ENCODE assay signal across 1 cellular context in the genomic region with DNA sequence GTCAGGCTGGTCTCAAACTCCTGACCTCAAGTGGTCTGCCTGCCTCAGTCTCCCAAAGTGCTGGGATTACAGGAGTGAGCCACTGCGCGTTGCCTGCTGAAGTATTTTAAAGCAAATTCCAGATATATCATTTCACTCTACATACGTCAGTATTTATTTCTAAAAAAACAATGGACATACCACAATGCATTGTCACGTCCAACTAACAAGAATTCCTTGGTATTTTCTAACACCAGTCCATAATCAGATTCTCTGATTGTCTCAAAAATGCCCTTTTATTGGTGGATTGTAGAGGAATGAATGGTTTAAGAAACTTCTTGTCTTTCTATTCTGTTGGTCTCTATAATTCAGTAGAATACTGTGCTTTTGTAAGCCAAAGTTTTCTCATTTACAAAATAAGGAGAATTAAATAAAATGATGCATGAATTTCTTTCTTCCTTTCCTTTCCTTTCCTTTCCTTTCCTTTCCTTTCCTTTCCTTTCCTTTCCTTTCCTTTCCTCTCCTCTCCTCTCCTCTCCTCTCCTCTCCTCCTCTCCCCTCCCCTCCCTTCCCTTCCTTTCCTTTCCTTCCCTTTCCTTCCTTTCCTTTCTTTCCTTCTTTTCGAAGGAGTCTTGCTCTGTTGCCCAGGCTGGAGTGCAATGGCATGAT.
TF ChIP-seq lines count a peak whose summit lies in the region.

No MANE protein-coding gene starts in this region.

TF ChIP-seq in K562, 482 proteins besides CTCF, POLR2A, EP300 and RAD21 (continued from another document):
- TF ChIP-seq, protein P1, sequence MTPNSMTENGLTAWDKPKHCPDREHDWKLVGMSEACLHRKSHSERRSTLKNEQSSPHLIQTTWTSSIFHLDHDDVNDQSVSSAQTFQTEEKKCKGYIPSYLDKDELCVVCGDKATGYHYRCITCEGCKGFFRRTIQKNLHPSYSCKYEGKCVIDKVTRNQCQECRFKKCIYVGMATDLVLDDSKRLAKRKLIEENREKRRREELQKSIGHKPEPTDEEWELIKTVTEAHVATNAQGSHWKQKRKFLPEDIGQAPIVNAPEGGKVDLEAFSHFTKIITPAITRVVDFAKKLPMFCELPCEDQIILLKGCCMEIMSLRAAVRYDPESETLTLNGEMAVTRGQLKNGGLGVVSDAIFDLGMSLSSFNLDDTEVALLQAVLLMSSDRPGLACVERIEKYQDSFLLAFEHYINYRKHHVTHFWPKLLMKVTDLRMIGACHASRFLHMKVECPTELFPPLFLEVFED (CRISPR knock-in tag; conservative IDR thresholded peaks at IDR 0.05), result 0 out of 2 replicates have a peak, but pooled peaks have one; percentile 52
- no peak for TF ChIP-seq ATF1 (CRISPR knock-in tag; IDR thresholded peaks at IDR 0.05)
- TF ChIP-seq ATF1 (tag; IDR thresholded peaks at IDR 0.05), result no peak
- no peak for TF ChIP-seq ZFP36 (IDR thresholded peaks at IDR 0.05; ENCODE audit: low read depth, low read length, partially characterized antibody)
- peak; percentile 45; the same call in 1 of the 2 replicates for TF ChIP-seq ZNF512 (tag; IDR thresholded peaks at IDR 0.05)
